In the genomic region with DNA sequence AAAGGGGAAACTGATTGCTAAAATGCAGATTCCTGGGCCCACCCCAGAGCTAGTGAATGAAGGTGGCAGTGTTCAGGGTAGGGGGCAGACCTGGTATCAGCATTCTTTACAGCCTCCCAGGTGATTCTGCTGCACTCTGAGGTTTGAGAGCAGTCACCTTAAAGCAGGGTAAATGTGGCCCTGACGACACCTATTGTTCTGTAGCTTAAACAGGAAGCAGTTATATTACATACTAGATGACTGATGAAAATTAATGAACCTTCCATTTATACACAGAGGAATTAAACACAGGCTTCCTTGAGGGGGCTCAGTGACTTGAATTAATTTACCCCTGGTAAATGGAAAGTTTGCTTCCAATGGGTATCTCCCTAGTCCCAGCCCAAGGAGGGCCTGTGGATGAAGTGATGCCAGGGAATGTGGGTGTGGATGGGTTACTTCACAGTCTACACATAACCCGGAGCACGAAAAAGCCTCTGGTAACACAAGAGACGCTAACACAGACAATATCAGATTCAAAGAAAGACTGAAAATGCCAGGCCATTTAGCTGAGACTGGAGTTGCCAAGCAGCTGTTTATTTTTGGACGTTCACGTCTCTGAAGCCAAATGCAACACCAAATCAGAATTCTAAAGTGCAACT, we compare ENCODE assay signal across 12 cellular contexts. TPM values are rescaled to one million over a fixed set of nuclear protein-coding genes. Genes with fewer than 3 reads are reported as not detected.
A peak's percentile ranks its signal among the peaks of the same experiment; 100 is the strongest.
DNase-seq lines count a peak whose midpoint lies in the region; ATAC-seq and TF ChIP-seq lines count a peak whose summit lies in the region.
"Had no signal": no experiment of that assay in that cellular context is flagged by ENCODE, and none has a peak within 500 bp of the region (broad histone marks: within the 10 kb centered on the region; RNA-seq: fewer than 3 reads in every experiment).

No MANE protein-coding gene starts in this region.

- in situ Hi-C loops in Panc1 (cut with HindIII; ENCODE audit: low pct_unique_long_range_greater_than_20kb, low sequenced_read_pairs): no loop called here

- peak; percentile 69 for DNase-seq in DMS153 (lab: John Stamatoyannopoulos, UW)
- no peak for DNase-seq in Panc1 (ENCODE audit: low read depth, low spot score)
- peak; percentile 35 for DNase-seq in fibroblast of gingiva (ENCODE audit: low read depth)
- no peak for DNase-seq in prostate gland (ENCODE audit: low spot score)
- no peak for DNase-seq in posterior cingulate gyrus
- no peak for DNase-seq in SHP77 (lab: John Stamatoyannopoulos, UW)
- DNase-seq: activated T-cell treated with anti-CD3 and anti-CD28 coated beads, Interleukin-2, amount 50 U/mL, for 4 hours; CD4-positive, CD25-positive, alpha-beta regulatory T cell; stimulated activated CD4-positive, alpha-beta T cell treated with anti-CD3 and anti-CD28 coated beads, Interleukin-4, amount 100 ng/mL, for 1 hour; SW 1271 had no signal

- no peak for TF ChIP-seq POLR2A in prostate gland (IDR thresholded peaks at IDR 0.05)

- TF ChIP-seq CTCF in Panc1 (IDR thresholded peaks at IDR 0.05): no peak
- no peak for TF ChIP-seq CTCF in prostate gland (IDR thresholded peaks at IDR 0.05)

- CTCF ChIA-PET in Panc1 (lab: Charles Lee): interaction anchor here (0.6 kb wide), 1 partner anchor 17 kb away, joined by 7 read pairs; no protein-coding TSS in a partner anchor

- no peak overlapping the region for H3K4me3 ChIP-seq in Panc1 (ENCODE audit: low read depth in 2 of 2, low read length in 2 of 2)
- no peak overlapping the region for H3K4me3 ChIP-seq in prostate gland

- 16% methylated on average over 6 of the region's 6 CpGs for WGBS in prostate gland

- peak; percentile 29; the same call in 1 of the 2 replicates for ATAC-seq in Panc1
- ATAC-seq in HG03196 (IDR thresholded peaks at IDR 0.05; ENCODE audit: unreplicated experiment): no peak
- no peak for ATAC-seq in GM19351 (IDR thresholded peaks at IDR 0.05; ENCODE audit: unreplicated experiment)

- H3K4me1 ChIP-seq in Panc1 (ENCODE audit: control insufficient read depth, insufficient read depth, low read length): peaks cover 99% of the 10 kb centered on the region
- H3K4me1 ChIP-seq in prostate gland (replicated peaks): no peaks in the 10 kb centered on the region

- no TSS peak for BruUV-seq in Panc1 (replicated peaks; lab: Mats Ljungman, UMichigan)

- intact Hi-C loops in Panc1 (cut with micrococcal nuclease; ENCODE audit: unreplicated experiment) (no loop called here), prostate gland (cut with DNase I) (loop anchor here (5.0 kb wide), 1 partner anchor 36 kb away; no protein-coding TSS in a partner anchor), posterior cingulate gyrus (cut with DNase I) (no loop called here)

- H3K27me3 ChIP-seq in Panc1 (ENCODE audit: control insufficient read depth, insufficient read depth, low read length): no peaks in the 10 kb centered on the region
- H3K27me3 ChIP-seq in prostate gland (replicated peaks; ENCODE audit: insufficient read depth): no peaks in the 10 kb centered on the region

- H3K27ac ChIP-seq in Panc1 (ENCODE audit: low read length) (peak overlapping the region; percentile 86), prostate gland (peak overlapping the region; percentile 8 to 50)

- POLR2A ChIA-PET in Panc1 (lab: Charles Lee): no interaction called here

- H3K9me3 ChIP-seq in Panc1 (ENCODE audit: control insufficient read depth, insufficient read depth, low read depth, low read length) (no peaks in the 10 kb centered on the region), prostate gland (no peaks in the 10 kb centered on the region)

- H3K36me3 ChIP-seq in Panc1 (ENCODE audit: control insufficient read depth, insufficient read depth, low read length) (no peaks in the 10 kb centered on the region), prostate gland (no peaks in the 10 kb centered on the region)

RNA-seq across cellular contexts. Expression of gene NUAK1, which starts 25.2 kb away (rescaled TPM):
- total RNA-seq in Panc1 (2021; ENCODE audit: unreplicated experiment) (50.3 TPM), prostate gland (10 to 100 TPM in 1 of 2 donors, 1 to 10 TPM in 1; 9.6 to 16.0 TPM)
- 33.2 TPM for polyA plus RNA-seq in Panc1 (2012; ENCODE audit: insufficient read length)
- total RNA-seq: CD4-positive, CD25-positive, alpha-beta regulatory T cell had no signal
- polyA plus RNA-seq: CD4-positive, CD25-positive, alpha-beta regulatory T cell had no signal

Comparison
In these comparisons a context has a peak if more than half of its experiments do, and no peak if none do; other contexts are left out.
1. DNase-seq: peak in DMS153 (single experiment) and fibroblast of gingiva (single experiment); none in Panc1 (single experiment), prostate gland (single experiment), posterior cingulate gyrus (0 of 10) and SHP77 (0 of 2).